In the genomic region with DNA sequence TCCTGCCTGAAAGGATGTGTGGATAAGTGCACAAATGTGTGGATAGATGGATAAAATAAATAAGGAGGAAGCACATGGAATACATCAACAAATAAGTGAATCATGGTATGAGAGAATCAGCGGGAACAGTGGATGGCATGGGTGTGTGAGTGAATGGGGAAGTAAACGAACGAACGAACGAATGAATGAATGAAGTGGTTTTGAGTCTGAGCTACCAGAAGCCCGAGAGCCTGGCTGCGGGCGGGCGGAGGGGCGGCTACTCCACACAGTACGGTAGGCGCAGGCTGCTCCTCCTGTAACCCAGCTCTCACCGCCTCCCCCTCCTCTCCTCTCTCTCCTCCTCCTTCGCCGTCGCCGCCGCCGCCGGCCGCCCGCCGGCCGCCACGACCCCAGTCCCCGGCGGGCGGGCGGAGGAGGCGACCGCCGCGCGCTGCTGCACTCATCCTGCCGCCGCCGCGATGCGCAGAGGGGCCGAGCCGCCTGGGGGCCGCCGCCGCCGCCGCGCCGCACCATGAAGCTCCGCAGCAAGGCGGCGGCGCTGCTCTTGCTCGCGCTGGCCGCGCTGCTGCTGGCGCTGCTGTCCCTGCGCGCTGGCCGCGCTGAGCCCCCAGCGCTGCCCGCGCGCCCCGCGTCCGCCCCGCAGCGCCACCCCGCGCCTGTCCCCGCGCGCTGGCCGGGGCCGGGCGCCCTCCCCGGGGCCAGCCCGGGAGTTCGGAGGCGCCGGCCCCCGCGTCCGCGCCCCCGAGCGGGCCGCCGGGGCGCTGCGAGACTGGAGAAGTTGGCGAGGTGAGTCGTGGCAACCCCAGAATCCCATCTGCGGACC, we compare ENCODE assay signal across 8 cellular contexts. TPM values are rescaled to one million over a fixed set of nuclear protein-coding genes. Genes with fewer than 3 reads are reported as not detected.
DNase-seq lines count a peak whose midpoint lies in the region; ATAC-seq and TF ChIP-seq lines count a peak whose summit lies in the region.

A gene with protein sequence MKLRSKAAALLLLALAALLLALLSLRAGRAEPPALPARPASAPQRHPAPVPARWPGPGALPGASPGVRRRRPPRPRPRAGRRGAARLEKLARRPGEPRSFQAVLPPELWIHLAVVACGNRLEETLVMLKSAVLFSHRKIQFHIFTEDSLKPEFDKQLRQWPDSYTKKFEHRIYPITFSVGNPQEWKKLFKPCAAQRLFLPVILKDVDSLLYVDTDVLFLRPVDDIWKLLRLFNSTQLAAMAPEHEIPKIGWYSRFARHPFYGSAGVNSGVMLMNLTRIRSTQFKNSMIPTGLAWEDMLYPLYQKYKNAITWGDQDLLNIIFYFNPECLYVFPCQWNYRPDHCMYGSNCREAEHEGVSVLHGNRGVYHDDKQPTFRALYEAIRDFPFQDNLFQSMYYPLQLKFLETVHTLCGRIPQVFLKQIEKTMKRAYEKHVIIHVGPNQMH (plus strand): TSS at position 324 of the 823 bp plus-strand sequence. CDS start 188 bp downstream, at position 512.

- peak within 1 kb of the TSS; percentile 23; the same call in 1 of the 2 replicates for H3K9ac ChIP-seq in HUES48 (ENCODE audit: low read depth, low read length)

- H3K9me3 ChIP-seq in HUES48 (ENCODE audit: control insufficient read depth, insufficient read depth, low read length) (no peaks in the 10 kb centered on the region), right cardiac atrium (ENCODE audit: control insufficient read depth, low read length) (no peaks in the 10 kb centered on the region)

- under 1% methylated on average over 96 of the region's 96 CpGs for WGBS in right cardiac atrium

- no peaks in the 10 kb centered on the region for H3K36me3 ChIP-seq in HUES48 (ENCODE audit: control insufficient read depth, insufficient read depth, low read length)

- peak; percentile 85 for ATAC-seq in GM18505 (IDR thresholded peaks at IDR 0.05; ENCODE audit: unreplicated experiment)
- peak; percentile 84 to 88 for ATAC-seq in right cardiac atrium
- ATAC-seq in GM18861 (IDR thresholded peaks at IDR 0.05; ENCODE audit: unreplicated experiment): no peak

- peaks cover 15% of the 10 kb centered on the region for H3K4me1 ChIP-seq in HUES48 (ENCODE audit: control insufficient read depth, insufficient read depth, low read length)
- peaks cover 8% of the 10 kb centered on the region for H3K4me1 ChIP-seq in right cardiac atrium (ENCODE audit: control insufficient read depth, insufficient read depth, low read length)

- peaks cover 45% of the 10 kb centered on the region for H3K27me3 ChIP-seq in HUES48 (ENCODE audit: control insufficient read depth, insufficient read depth, low read length)
- no peaks in the 10 kb centered on the region for H3K27me3 ChIP-seq in right cardiac atrium (ENCODE audit: control insufficient read depth, insufficient read depth)

- intact Hi-C loops in right cardiac atrium (cut with DNase I): loop anchor here in 1 of 4 donors (5.0 kb wide), 1 partner anchor 49 kb away; no protein-coding TSS in a partner anchor
- intact Hi-C loops in posterior vena cava (cut with DNase I): no loop called here

- peak within 1 kb of the TSS; percentile 71 for H3K4me3 ChIP-seq in HUES48 (ENCODE audit: low read depth, low read length)
- H3K4me3 ChIP-seq in right cardiac atrium (ENCODE audit: low read length): peak within 1 kb of the TSS; percentile 95

- H3K27ac ChIP-seq in HUES48 (ENCODE audit: low read depth, low read length) (peak within 1 kb of the TSS; percentile 53), right cardiac atrium (ENCODE audit: low read length) (peak within 1 kb of the TSS; percentile 79)

- TF ChIP-seq POLR2A in GM18505 (IDR thresholded peaks at IDR 0.05; ENCODE audit: borderline replicate concordance, extremely low read depth, insufficient read depth, insufficient read length): no peak

- peak; percentile 52 for DNase-seq in A172 (ENCODE audit: low spot score)
- DNase-seq in RPMI7951 (ENCODE audit: low read depth): peak; percentile 81
- peak in 56 of 58 donors; percentile 3 to 86 (median 62) for DNase-seq in anterior cingulate cortex (lab: John Stamatoyannopoulos, UW)
- peak; percentile 76 to 88 (median 86) for DNase-seq in right cardiac atrium
- DNase-seq in posterior vena cava (ENCODE audit: low spot score): peak; percentile 88

RNA-seq across cellular contexts. Expression of the gene that starts here (rescaled TPM):
- 6.0 and 6.6 TPM in 2 replicates for total RNA-seq in A172 (2014; rRNA removed; shearing (Covaris generic))
- 64.6 and 66.1 TPM in 2 replicates for total RNA-seq in RPMI7951 (2014; rRNA removed; shearing (Covaris generic))
- total RNA-seq in right cardiac atrium (10 to 100 TPM; 34.8 to 50.7 (median 38.4) TPM), posterior vena cava (10 to 100 TPM; 13.7 to 28.3 TPM)
- polyA plus RNA-seq in right cardiac atrium: 12.5 TPM
